ENCODE assay signal across 1 cellular context in genomic region chr20:35640724-35641123, GRCh38.
TF ChIP-seq lines count a peak whose summit lies in the region.

No MANE protein-coding gene starts in this region.

TF ChIP-seq in HepG2, 621 proteins besides CTCF, POLR2A, EP300 and RAD21:
- TF ChIP-seq CAMTA2 (CRISPR knock-in tag; IDR thresholded peaks at IDR 0.05; ENCODE audit: borderline replicate concordance): no peak
- no peak for TF ChIP-seq ZHX1 (CRISPR knock-in tag; IDR thresholded peaks at IDR 0.05; ENCODE audit: low read depth)
- TF ChIP-seq RBM22 (optimal IDR thresholded peaks at IDR 0.05; ENCODE audit: low read length): peak; percentile 46
- TF ChIP-seq POLR2AphosphoS5 (IDR thresholded peaks at IDR 0.05; ENCODE audit: low read depth, low read length): 0 out of 2 replicates have a peak, but pooled peaks have one; percentile 20
- peak; percentile 51; the same call in 1 of the 2 replicates for TF ChIP-seq POLR2G (IDR thresholded peaks at IDR 0.05; ENCODE audit: low read depth, low read length)
